ENCODE assay signal across 7 cellular contexts in genomic region chr15:90657520-90658172, GRCh38. TPM values are rescaled to one million over a fixed set of nuclear protein-coding genes. Genes with fewer than 3 reads are reported as not detected.
A peak's percentile ranks its signal among the peaks of the same experiment; 100 is the strongest.
DNase-seq lines count a peak whose midpoint lies in the region; ATAC-seq lines count a peak whose summit lies in the region.

No MANE protein-coding gene starts in this region.

- peak; percentile 38 for ATAC-seq in GM18907 (IDR thresholded peaks at IDR 0.05; ENCODE audit: unreplicated experiment)
- peak; percentile 42 for ATAC-seq in HG02884 (IDR thresholded peaks at IDR 0.05; ENCODE audit: unreplicated experiment)

- DNase-seq in M059J (ENCODE audit: low read depth) (peak; percentile 48), T-helper 1 cell (peak in 4 of 5 donors; percentile 46 to 63 (median 52))
- DNase-seq in activated CD8-positive, alpha-beta memory T cell treated with anti-CD3 and anti-CD28 coated beads, Interleukin-2, amount 50 U/mL, for 48 hours, result peak; percentile 76
- DNase-seq in central memory CD4-positive, alpha-beta T cell, result peak; percentile 67
- DNase-seq in stimulated activated CD4-positive, alpha-beta T cell treated with anti-CD3 and anti-CD28 coated beads, Interleukin-4, amount 100 ng/mL, for 1 hour, result peak; percentile 73

RNA-seq across cellular contexts. Expression of gene BLM, which starts 59.5 kb away (rescaled TPM):
- 7.7 and 9.0 TPM in 2 replicates for total RNA-seq in M059J (2014; rRNA removed; shearing (Covaris generic))

Comparison
In these comparisons a context has a peak if more than half of its experiments do, and no peak if none do; other contexts are left out.
1. Peak in every context shown above with its lines: DNase-seq and ATAC-seq.